Comparison of ENCODE assay signal across 14 cellular contexts in genomic region chr2:16656087-16656486, GRCh38. TPM values are rescaled to one million over a fixed set of nuclear protein-coding genes. Genes with fewer than 3 reads are reported as not detected.
DNase-seq lines count a peak whose midpoint lies in the region; ATAC-seq and TF ChIP-seq lines count a peak whose summit lies in the region.
"Had no signal": no experiment of that assay in that cellular context is flagged by ENCODE, and none has a peak within 500 bp of the region (broad histone marks: within the 10 kb centered on the region; RNA-seq: fewer than 3 reads in every experiment).

No MANE protein-coding gene starts in this region.

- no peak overlapping the region for H3K4me2 ChIP-seq in smooth muscle cell

- peak overlapping the region in 3 of 4 donors; percentile 5 to 43 (median 10) for H3K27ac ChIP-seq in gastroesophageal sphincter
- H3K27ac ChIP-seq in psoas muscle: peak overlapping the region; percentile 96
- no peak overlapping the region for H3K27ac ChIP-seq in smooth muscle cell (ENCODE audit: low read depth)

- peaks cover 55% of the 10 kb centered on the region for H3K4me1 Mint-ChIP-seq in stimulated activated naive CD8-positive, alpha-beta T cell treated with anti-CD3 and anti-CD28 coated beads, Interleukin-15, Interleukin-2, amounts not matched to agents 100 ng/mL and 50 ng/mL, for 24 hours (ENCODE audit: low read depth)
- H3K4me1 Mint-ChIP-seq in stimulated activated naive CD8-positive, alpha-beta T cell treated with anti-CD3 and anti-CD28 coated beads, Interleukin-15, amount 100 ng/mL, for 72 hours: no peaks in the 10 kb centered on the region
- peaks cover 1% of the 10 kb centered on the region for H3K4me1 Mint-ChIP-seq in activated T-cell treated with anti-CD3 and anti-CD28 coated beads, Interleukin-2, amount 50 U/mL, for 24 hours (ENCODE audit: low read depth)
- H3K4me1 Mint-ChIP-seq: activated CD4-positive, alpha-beta T cell treated with anti-CD3 and anti-CD28 coated beads, Interleukin-2, amount 10 ng/mL, durations not matched to agents 7 days and 5 days had no signal

- H3F3A ChIP-seq in smooth muscle cell (ENCODE audit: low read depth): peaks cover 7% of the 10 kb centered on the region

- peak overlapping the region; percentile 14 for H3K27ac Mint-ChIP-seq in stimulated activated naive CD8-positive, alpha-beta T cell treated with anti-CD3 and anti-CD28 coated beads, Interleukin-15, Interleukin-2, amounts not matched to agents 100 ng/mL and 50 ng/mL, for 24 hours
- H3K27ac Mint-ChIP-seq in stimulated activated naive CD8-positive, alpha-beta T cell treated with anti-CD3 and anti-CD28 coated beads, Interleukin-15, amount 100 ng/mL, for 72 hours: peak overlapping the region in 1 of 2 donors; percentile 66
- no peak overlapping the region for H3K27ac Mint-ChIP-seq in activated T-cell treated with anti-CD3 and anti-CD28 coated beads, Interleukin-2, amount 50 U/mL, for 24 hours
- H3K27ac Mint-ChIP-seq: activated CD4-positive, alpha-beta T cell treated with anti-CD3 and anti-CD28 coated beads, Interleukin-2, amount 10 ng/mL, durations not matched to agents 7 days and 5 days; T-helper 2 cell treated with Interferon-gamma antibody and Interleukin-4, amounts not matched to agents 5 μg/mL and 100 μg/mL, for 36 hours had no signal

- DNase-seq in stimulated activated naive CD8-positive, alpha-beta T cell treated with anti-CD3 and anti-CD28 coated beads, Interleukin-15, amount 100 ng/mL, for 72 hours: no peak
- DNase-seq in psoas muscle (no peak), smooth muscle cell (lab: John Stamatoyannopoulos, UW; ENCODE audit: unreplicated experiment) (no peak)
- no peak for DNase-seq in activated T-cell treated with anti-CD3 and anti-CD28 coated beads, Interleukin-2, amount 50 U/mL, for 24 hours
- DNase-seq: activated CD4-positive, alpha-beta T cell treated with anti-CD3 and anti-CD28 coated beads, Interleukin-2, amount 10 ng/mL, durations not matched to agents 7 days and 5 days; DMS 273 treated with DMSO at 0.1 percent for 48 hours; NCI-H1092 treated with DMSO at 0.1 percent for 48 hours; NCI-H446 treated with DMSO at 0.1 percent for 48 hours; RPMI8226 had no signal

- H3K27me3 Mint-ChIP-seq in stimulated activated naive CD8-positive, alpha-beta T cell treated with anti-CD3 and anti-CD28 coated beads, Interleukin-15, Interleukin-2, amounts not matched to agents 100 ng/mL and 50 ng/mL, for 24 hours: no peaks in the 10 kb centered on the region
- H3K27me3 Mint-ChIP-seq in stimulated activated naive CD8-positive, alpha-beta T cell treated with anti-CD3 and anti-CD28 coated beads, Interleukin-15, amount 100 ng/mL, for 72 hours: peaks cover 26% of the 10 kb centered on the region
- peaks cover 10% of the 10 kb centered on the region for H3K27me3 Mint-ChIP-seq in activated T-cell treated with anti-CD3 and anti-CD28 coated beads, Interleukin-2, amount 50 U/mL, for 24 hours

- TF ChIP-seq EP300 in gastroesophageal sphincter (IDR thresholded peaks at IDR 0.05): no peak

- no peak for ATAC-seq in stimulated activated naive CD8-positive, alpha-beta T cell treated with anti-CD3 and anti-CD28 coated beads, Interleukin-15, amount 100 ng/mL, for 72 hours
- ATAC-seq in gastroesophageal sphincter: no peak
- ATAC-seq in psoas muscle: peak in 3 of 4 donors; percentile 31 to 47 (median 33)
- no peak for ATAC-seq in HG03095 (IDR thresholded peaks at IDR 0.05; ENCODE audit: unreplicated experiment)
- ATAC-seq in GM18505 (IDR thresholded peaks at IDR 0.05; ENCODE audit: unreplicated experiment): no peak

- no peak for TF ChIP-seq POLR2A in gastroesophageal sphincter (IDR thresholded peaks at IDR 0.05)
- no peak for TF ChIP-seq POLR2A in GM18505 (IDR thresholded peaks at IDR 0.05; ENCODE audit: borderline replicate concordance, extremely low read depth, insufficient read depth, insufficient read length)

- no peak overlapping the region for H3K4me3 ChIP-seq in gastroesophageal sphincter
- no peak overlapping the region for H3K4me3 ChIP-seq in psoas muscle
- no peak overlapping the region for H3K4me3 ChIP-seq in smooth muscle cell

- no peak overlapping the region for H3K4me3 Mint-ChIP-seq in stimulated activated naive CD8-positive, alpha-beta T cell treated with anti-CD3 and anti-CD28 coated beads, Interleukin-15, Interleukin-2, amounts not matched to agents 100 ng/mL and 50 ng/mL, for 24 hours
- H3K4me3 Mint-ChIP-seq in stimulated activated naive CD8-positive, alpha-beta T cell treated with anti-CD3 and anti-CD28 coated beads, Interleukin-15, amount 100 ng/mL, for 72 hours: no peak overlapping the region
- H3K4me3 Mint-ChIP-seq in activated T-cell treated with anti-CD3 and anti-CD28 coated beads, Interleukin-2, amount 50 U/mL, for 24 hours: no peak overlapping the region
- H3K4me3 Mint-ChIP-seq: activated CD4-positive, alpha-beta T cell treated with anti-CD3 and anti-CD28 coated beads, Interleukin-2, amount 10 ng/mL, durations not matched to agents 7 days and 5 days; T-helper 2 cell treated with Interferon-gamma antibody and Interleukin-4, amounts not matched to agents 5 μg/mL and 100 μg/mL, for 36 hours had no signal

- H3K36me3 Mint-ChIP-seq in stimulated activated naive CD8-positive, alpha-beta T cell treated with anti-CD3 and anti-CD28 coated beads, Interleukin-15, Interleukin-2, amounts not matched to agents 100 ng/mL and 50 ng/mL, for 24 hours (ENCODE audit: low read depth): no peaks in the 10 kb centered on the region
- no peaks in the 10 kb centered on the region for H3K36me3 Mint-ChIP-seq in activated T-cell treated with anti-CD3 and anti-CD28 coated beads, Interleukin-2, amount 50 U/mL, for 24 hours (ENCODE audit: low read depth)

- no peaks in the 10 kb centered on the region for H3K79me2 ChIP-seq in smooth muscle cell (ENCODE audit: low read depth)

- WGBS in gastroesophageal sphincter (ENCODE audit: low coverage in 1 of 2), 2 donors: 88 to 95% methylated on average over 1 to 2 of the region's 2 CpGs
- whole genome bisulfite sequencing in psoas muscle, 3 donors: 82 to 86% (median 83%) methylated on average over 2 of the region's 2 CpGs
- WGBS in smooth muscle cell (ENCODE audit: low lambda C conversion rate): 100% methylated on average over 2 of the region's 2 CpGs

- H4K20me1 ChIP-seq in smooth muscle cell (ENCODE audit: low read depth): no peaks in the 10 kb centered on the region

- no peak overlapping the region for H2AFZ ChIP-seq in smooth muscle cell (ENCODE audit: low read depth)

- H3K9me3 ChIP-seq in gastroesophageal sphincter (no peaks in the 10 kb centered on the region), psoas muscle (no peaks in the 10 kb centered on the region), smooth muscle cell (replicated peaks; ENCODE audit: low read depth) (no peaks in the 10 kb centered on the region)

- intact Hi-C loops in psoas muscle (cut with DNase I): loop anchor here in 1 of 2 donors (5.0 kb wide), 1 partner anchor 71 kb away; no protein-coding TSS in a partner anchor

- TF ChIP-seq CTCF in gastroesophageal sphincter (IDR thresholded peaks at IDR 0.05) (no peak), psoas muscle (IDR thresholded peaks at IDR 0.05) (no peak), smooth muscle cell (IDR thresholded peaks at IDR 0.05; ENCODE audit: borderline replicate concordance, insufficient read depth, poor library complexity, severe bottlenecking) (no peak)

- H3K36me3 ChIP-seq in gastroesophageal sphincter (no peaks in the 10 kb centered on the region), psoas muscle (ENCODE audit: insufficient read depth in 1 of 2, low read depth in 1 of 2) (no peaks in the 10 kb centered on the region), smooth muscle cell (ENCODE audit: low read depth) (no peaks in the 10 kb centered on the region)

- no peaks in the 10 kb centered on the region for H3K9me3 Mint-ChIP-seq in stimulated activated naive CD8-positive, alpha-beta T cell treated with anti-CD3 and anti-CD28 coated beads, Interleukin-15, Interleukin-2, amounts not matched to agents 100 ng/mL and 50 ng/mL, for 24 hours
- no peaks in the 10 kb centered on the region for H3K9me3 Mint-ChIP-seq in stimulated activated naive CD8-positive, alpha-beta T cell treated with anti-CD3 and anti-CD28 coated beads, Interleukin-15, amount 100 ng/mL, for 72 hours
- no peaks in the 10 kb centered on the region for H3K9me3 Mint-ChIP-seq in activated T-cell treated with anti-CD3 and anti-CD28 coated beads, Interleukin-2, amount 50 U/mL, for 24 hours
- H3K9me3 Mint-ChIP-seq: activated CD4-positive, alpha-beta T cell treated with anti-CD3 and anti-CD28 coated beads, Interleukin-2, amount 10 ng/mL, durations not matched to agents 7 days and 5 days; T-helper 2 cell treated with Interferon-gamma antibody and Interleukin-4, amounts not matched to agents 5 μg/mL and 100 μg/mL, for 36 hours had no signal

- H3K4me1 ChIP-seq in gastroesophageal sphincter: peaks cover 13 to 99% (median 35%) of the 10 kb centered on the region in 3 donors
- peaks cover 92% of the 10 kb centered on the region for H3K4me1 ChIP-seq in psoas muscle
- H3K4me1 ChIP-seq in smooth muscle cell (ENCODE audit: low read depth): peaks cover 17% of the 10 kb centered on the region

- H3K27me3 ChIP-seq in gastroesophageal sphincter (no peaks in the 10 kb centered on the region), psoas muscle (ENCODE audit: insufficient read depth in 3 of 3, low read length in 2 of 3) (no peaks in the 10 kb centered on the region), smooth muscle cell (ENCODE audit: low read depth) (peaks cover 18% of the 10 kb centered on the region)

- H3K9ac ChIP-seq in smooth muscle cell (ENCODE audit: low read depth): no peak overlapping the region

RNA-seq across cellular contexts. Expression of gene CYRIA, which starts 9.5 kb away (rescaled TPM):
- total RNA-seq in gastroesophageal sphincter (10 to 100 TPM in 3 of 4 donors, 1 to 10 TPM in 1; 9.3 to 20.7 (median 13.4) TPM), psoas muscle (10 to 100 TPM in 3 of 4 donors, 1 to 10 TPM in 1; 9.5 to 16.8 (median 10.9) TPM), smooth muscle cell (5.8 and 6.3 TPM in 2 replicates)
- polyA plus RNA-seq in psoas muscle (1 to 10 TPM; 3.8 to 5.1 (median 4.9) TPM), smooth muscle cell (1.7 and 4.1 TPM in 2 replicates)

Comparison
In these comparisons a context has a peak if more than half of its experiments do, and no peak if none do; other contexts are left out.
1. ATAC-seq: peak in psoas muscle (3 of 4); none in stimulated activated naive CD8-positive, alpha-beta T cell treated with anti-CD3 and anti-CD28 coated beads, Interleukin-15, amount 100 ng/mL, for 72 hours (single experiment), gastroesophageal sphincter (single experiment), HG03095 (single experiment) and GM18505 (single experiment).